8 cellular contexts compared by ENCODE assay signal in the genomic region with DNA sequence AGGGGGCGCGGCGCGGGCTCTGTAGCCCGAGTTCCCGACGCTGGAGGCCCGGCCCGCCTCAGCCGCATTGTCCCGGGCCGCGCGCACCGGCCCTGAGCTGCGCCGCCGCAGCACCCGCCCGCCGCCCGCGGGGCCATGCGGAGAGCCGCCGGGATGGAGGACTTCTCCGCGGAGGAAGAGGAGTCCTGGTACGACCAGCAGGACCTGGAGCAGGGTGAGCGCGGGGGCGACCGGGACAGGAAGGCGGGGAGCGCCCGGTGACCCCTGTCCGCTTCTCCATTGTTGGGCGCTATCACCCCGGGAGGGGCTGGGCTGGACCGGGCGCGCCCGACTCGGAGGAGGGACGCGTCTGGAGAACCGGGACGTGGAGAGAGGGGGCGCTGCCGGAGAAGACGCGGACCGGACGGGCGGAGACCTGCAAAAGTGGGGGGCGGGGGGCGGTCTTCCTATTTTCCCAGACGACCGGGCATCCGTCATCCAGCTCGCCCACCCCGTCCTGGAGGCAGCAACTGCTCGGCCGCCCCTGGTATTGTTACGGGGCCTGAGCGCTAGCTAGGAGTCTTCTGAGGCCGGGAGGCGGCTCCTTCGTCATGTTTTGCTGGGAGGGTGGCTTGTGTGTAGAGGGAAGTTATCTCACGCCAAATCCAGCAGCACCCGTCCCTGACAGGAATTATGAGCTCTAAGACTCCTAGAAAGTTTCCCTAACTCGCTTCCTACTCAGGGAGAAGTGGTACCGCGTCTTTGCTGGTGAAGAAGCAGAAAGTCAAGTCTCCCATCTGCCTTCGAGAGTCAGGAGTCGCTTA. TPM values are rescaled to one million over a fixed set of nuclear protein-coding genes. Genes with fewer than 3 reads are reported as not detected.
A peak's percentile ranks its signal among the peaks of the same experiment; 100 is the strongest.
DNase-seq lines count a peak whose midpoint lies in the region; ATAC-seq and TF ChIP-seq lines count a peak whose summit lies in the region.

No MANE protein-coding gene starts in this region.

- DNase-seq in CD4-positive, CD25-positive, alpha-beta regulatory T cell, result peak in 2 of 3 donors; percentile 18 to 27
- DNase-seq in HT1080 (ENCODE audit: low read depth), result peak; percentile 42
- peak; percentile 16 for DNase-seq in T-helper 9 cell
- peak in 1 of 3 donors; percentile 12 for DNase-seq in effector memory CD4-positive, alpha-beta T cell
- peak; percentile 71 to 97 for DNase-seq in lower leg skin (ENCODE audit: low spot score in 2 of 2)
- no peak for DNase-seq in stimulated activated naive B cell treated with anti-CD40 and anti-IgM and Interleukin-4, amounts not matched to agents 10 μg/mL and 1 μg/mL and 100 μg/mL, for 72 hours
- no peak for DNase-seq in activated CD4-positive, CD25-positive, alpha-beta regulatory T cell (lab: John Stamatoyannopoulos, UW)

- no peaks in the 10 kb centered on the region for H3K9me3 Mint-ChIP-seq in CD4-positive, CD25-positive, alpha-beta regulatory T cell
- H3K9me3 Mint-ChIP-seq in stimulated activated naive B cell treated with anti-CD40 and anti-IgM and Interleukin-4, amounts not matched to agents 10 μg/mL and 1 μg/mL and 100 μg/mL, for 72 hours, result no peaks in the 10 kb centered on the region

- no peak for TF ChIP-seq CTCF in lower leg skin (IDR thresholded peaks at IDR 0.05)

- no peak overlapping the region for H3K27ac ChIP-seq in CD4-positive, CD25-positive, alpha-beta regulatory T cell (ENCODE audit: insufficient read depth, low read length, poor library complexity, severe bottlenecking)
- no peak overlapping the region for H3K27ac ChIP-seq in effector memory CD4-positive, alpha-beta T cell (ENCODE audit: insufficient read depth, low read length, poor library complexity, severe bottlenecking)

- 1 to 2% methylated on average over 29 to 44 of the region's 76 CpGs for WGBS in lower leg skin, 2 donors

- H3K27me3 ChIP-seq in CD4-positive, CD25-positive, alpha-beta regulatory T cell (ENCODE audit: control insufficient read depth, insufficient read depth, low read length), result peaks cover 10% of the 10 kb centered on the region
- H3K27me3 ChIP-seq in effector memory CD4-positive, alpha-beta T cell (replicated peaks; ENCODE audit: control insufficient read depth, insufficient read depth, low read length, poor library complexity, severe bottlenecking), result no peaks in the 10 kb centered on the region

- H3K27me3 Mint-ChIP-seq in CD4-positive, CD25-positive, alpha-beta regulatory T cell, result peaks cover 31% of the 10 kb centered on the region
- peaks cover 23 to 57% of the 10 kb centered on the region in 2 donors for H3K27me3 Mint-ChIP-seq in stimulated activated naive B cell treated with anti-CD40 and anti-IgM and Interleukin-4, amounts not matched to agents 10 μg/mL and 1 μg/mL and 100 μg/mL, for 72 hours

- peak overlapping the region; percentile 73 to 91 (median 80) for H3K4me3 Mint-ChIP-seq in CD4-positive, CD25-positive, alpha-beta regulatory T cell
- peak overlapping the region; percentile 69 to 81 for H3K4me3 Mint-ChIP-seq in stimulated activated naive B cell treated with anti-CD40 and anti-IgM and Interleukin-4, amounts not matched to agents 10 μg/mL and 1 μg/mL and 100 μg/mL, for 72 hours

- TF ChIP-seq POLR2A in lower leg skin (IDR thresholded peaks at IDR 0.05), result no peak

- ATAC-seq in CD4-positive, CD25-positive, alpha-beta regulatory T cell (ENCODE audit: low read depth in 2 of 2), result peak; percentile 33 to 52
- ATAC-seq in GM19438 (IDR thresholded peaks at IDR 0.05; ENCODE audit: low read depth, unreplicated experiment), result peak; percentile 43
- peak; percentile 69 for ATAC-seq in stimulated activated naive B cell treated with anti-CD40 and anti-IgM and Interleukin-4, amounts not matched to agents 10 μg/mL and 1 μg/mL and 100 μg/mL, for 72 hours (replicated peaks)

- intact Hi-C loops in lower leg skin (cut with DNase I; ENCODE audit: low total_unique reads), result no loop called here

- no peaks in the 10 kb centered on the region for H3K36me3 Mint-ChIP-seq in CD4-positive, CD25-positive, alpha-beta regulatory T cell
- H3K36me3 Mint-ChIP-seq in stimulated activated naive B cell treated with anti-CD40 and anti-IgM and Interleukin-4, amounts not matched to agents 10 μg/mL and 1 μg/mL and 100 μg/mL, for 72 hours, result no peaks in the 10 kb centered on the region

- peaks cover 18% of the 10 kb centered on the region for H3K4me1 ChIP-seq in CD4-positive, CD25-positive, alpha-beta regulatory T cell (ENCODE audit: control insufficient read depth, insufficient read depth, low read length, poor library complexity, severe bottlenecking)
- H3K4me1 ChIP-seq in effector memory CD4-positive, alpha-beta T cell (ENCODE audit: control insufficient read depth, insufficient read depth, low read length, poor library complexity, severe bottlenecking), result peaks cover 15% of the 10 kb centered on the region

- no peaks in the 10 kb centered on the region for H3K36me3 ChIP-seq in CD4-positive, CD25-positive, alpha-beta regulatory T cell (ENCODE audit: control insufficient read depth, insufficient read depth, low read length)
- no peaks in the 10 kb centered on the region for H3K36me3 ChIP-seq in effector memory CD4-positive, alpha-beta T cell (ENCODE audit: control insufficient read depth, insufficient read depth, low read length)

- no peak overlapping the region for H3K27ac Mint-ChIP-seq in CD4-positive, CD25-positive, alpha-beta regulatory T cell
- no peak overlapping the region for H3K27ac Mint-ChIP-seq in stimulated activated naive B cell treated with anti-CD40 and anti-IgM and Interleukin-4, amounts not matched to agents 10 μg/mL and 1 μg/mL and 100 μg/mL, for 72 hours

- no peak overlapping the region for H3K4me3 ChIP-seq in CD4-positive, CD25-positive, alpha-beta regulatory T cell (ENCODE audit: low read depth, low read length)
- H3K4me3 ChIP-seq in effector memory CD4-positive, alpha-beta T cell (ENCODE audit: insufficient read depth, low read depth, low read length, poor library complexity, severe bottlenecking), result peak overlapping the region; percentile 51
- H3K4me3 ChIP-seq in lower leg skin (ENCODE audit: low read depth, poor library complexity, severe bottlenecking), result peak overlapping the region; percentile 76

- peaks cover 3 to 19% (median 12%) of the 10 kb centered on the region in 4 donors for H3K4me1 Mint-ChIP-seq in CD4-positive, CD25-positive, alpha-beta regulatory T cell
- H3K4me1 Mint-ChIP-seq in stimulated activated naive B cell treated with anti-CD40 and anti-IgM and Interleukin-4, amounts not matched to agents 10 μg/mL and 1 μg/mL and 100 μg/mL, for 72 hours, result peaks cover 7 to 21% of the 10 kb centered on the region in 2 donors

- H3K9me3 ChIP-seq in CD4-positive, CD25-positive, alpha-beta regulatory T cell (ENCODE audit: control insufficient read depth in 2 of 2, low read length in 2 of 2), result no peaks in the 10 kb centered on the region
- H3K9me3 ChIP-seq in effector memory CD4-positive, alpha-beta T cell (ENCODE audit: control insufficient read depth, low read length), result no peaks in the 10 kb centered on the region

RNA-seq across cellular contexts. Expression of gene CDR2L, which starts 0.7 kb away (rescaled TPM):
- not detected for total RNA-seq in CD4-positive, CD25-positive, alpha-beta regulatory T cell
- polyA plus RNA-seq in CD4-positive, CD25-positive, alpha-beta regulatory T cell, result under 1 TPM in 2 of 4 donors, not detected in 2; 0.05 to 0.09 TPM
- total RNA-seq in HT1080 (2014; rRNA removed; shearing (Covaris generic)), result 3.6 and 3.8 TPM in 2 replicates
- 3.4 and 3.9 TPM in 2 replicates for polyA plus RNA-seq in HT1080 (2015; cell fraction: cytosol; rRNA removed)
- polyA plus RNA-seq in HT1080 (2015; cell fraction: nucleus; rRNA removed), result 2.6 and 2.9 TPM in 2 replicates
- 1 to 10 TPM; 4.5 to 9.8 (median 5.3) TPM for total RNA-seq in lower leg skin

RNA-seq across cellular contexts. Expression of gene HID1, which starts 15.6 kb away (rescaled TPM):
- total RNA-seq in CD4-positive, CD25-positive, alpha-beta regulatory T cell, result 5.6 TPM
- polyA plus RNA-seq in CD4-positive, CD25-positive, alpha-beta regulatory T cell, result 1 to 10 TPM; 1.4 to 2.7 (median 2.4) TPM
- total RNA-seq in HT1080 (2014; rRNA removed; shearing (Covaris generic)), result 0.13 and 1.8 TPM in 2 replicates
- polyA plus RNA-seq in HT1080 (2015; cell fraction: cytosol; rRNA removed), result 0.10 and 0.32 TPM in 2 replicates
- 0.13 and 1.1 TPM in 2 replicates for polyA plus RNA-seq in HT1080 (2015; cell fraction: nucleus; rRNA removed)
- 10 to 100 TPM in 1 of 4 donors, 1 to 10 TPM in 3; 2.9 to 11.6 (median 6.2) TPM for total RNA-seq in lower leg skin

RNA-seq across cellular contexts. Expression of gene MRPL58, which starts 24.4 kb away (rescaled TPM):
- 25.7 TPM for total RNA-seq in CD4-positive, CD25-positive, alpha-beta regulatory T cell
- polyA plus RNA-seq in CD4-positive, CD25-positive, alpha-beta regulatory T cell, result 10 to 100 TPM; 64.0 to 95.8 (median 74.6) TPM
- 110 and 114 TPM in 2 replicates for total RNA-seq in HT1080 (2014; rRNA removed; shearing (Covaris generic))
- polyA plus RNA-seq in HT1080 (2015; cell fraction: cytosol; rRNA removed), result 81.8 and 85.9 TPM in 2 replicates
- 34.9 and 41.6 TPM in 2 replicates for polyA plus RNA-seq in HT1080 (2015; cell fraction: nucleus; rRNA removed)
- total RNA-seq in lower leg skin, result 10 to 100 TPM; 48.6 to 76.4 (median 58.8) TPM

RNA-seq across cellular contexts. Expression of gene OTOP3, which starts 52.4 kb away (rescaled TPM):
- total RNA-seq in CD4-positive, CD25-positive, alpha-beta regulatory T cell, result not detected
- not detected for polyA plus RNA-seq in CD4-positive, CD25-positive, alpha-beta regulatory T cell
- not detected in 2 replicates for total RNA-seq in HT1080 (2014; rRNA removed; shearing (Covaris generic))
- polyA plus RNA-seq in HT1080 (2015; cell fraction: cytosol; rRNA removed), result not detected in 2 replicates
- not detected in 2 replicates for polyA plus RNA-seq in HT1080 (2015; cell fraction: nucleus; rRNA removed)
- 1 to 10 TPM in 2 of 4 donors, under 1 TPM in 1, not detected in 1; 0.64 to 2.3 (median 1.1) TPM for total RNA-seq in lower leg skin

RNA-seq across cellular contexts. Expression of gene ATP5PD, which starts 58.7 kb away (rescaled TPM):
- total RNA-seq in CD4-positive, CD25-positive, alpha-beta regulatory T cell, result 139 TPM
- polyA plus RNA-seq in CD4-positive, CD25-positive, alpha-beta regulatory T cell, result 100 to 1,000 TPM; 410 to 536 (median 467) TPM
- total RNA-seq in HT1080 (2014; rRNA removed; shearing (Covaris generic)), result 259 and 270 TPM in 2 replicates
- 248 and 267 TPM in 2 replicates for polyA plus RNA-seq in HT1080 (2015; cell fraction: cytosol; rRNA removed)
- polyA plus RNA-seq in HT1080 (2015; cell fraction: nucleus; rRNA removed), result 131 and 158 TPM in 2 replicates
- 100 to 1,000 TPM; 212 to 298 (median 249) TPM for total RNA-seq in lower leg skin

Comparison
In these comparisons a context has a peak if more than half of its experiments do, and no peak if none do; other contexts are left out.
1. DNase-seq: peak in CD4-positive, CD25-positive, alpha-beta regulatory T cell (2 of 3), HT1080 (single experiment), T-helper 9 cell (single experiment) and lower leg skin (2 of 2); none in stimulated activated naive B cell treated with anti-CD40 and anti-IgM and Interleukin-4, amounts not matched to agents 10 μg/mL and 1 μg/mL and 100 μg/mL, for 72 hours (single experiment) and activated CD4-positive, CD25-positive, alpha-beta regulatory T cell (0 of 4).
2. Peak in every context shown above with its lines, with median percentiles within 50 percentile points of each other: ATAC-seq.